28 cellular contexts compared by ENCODE assay signal in genomic region chrX:151419748-151420147, GRCh38.
"Had no signal": no experiment of that assay in that cellular context is flagged by ENCODE, and none has a peak within 500 bp of the region (broad histone marks: within the 10 kb centered on the region; RNA-seq: fewer than 3 reads in every experiment).

No MANE protein-coding gene starts in this region.

- H3K27me3 ChIP-seq: adrenal gland, ascending aorta, colonic mucosa, gastrocnemius medialis, left lung, suprapubic skin, tibial artery had no signal

- H3K4me3 ChIP-seq: adrenal gland, ascending aorta, colonic mucosa, gastrocnemius medialis, left lung, lower lobe of right lung, suprapubic skin, tibial artery had no signal

- H3K9ac ChIP-seq: parathyroid adenoma had no signal

- H3K36me3 ChIP-seq: adrenal gland, ascending aorta, colonic mucosa, gastrocnemius medialis, left lung, lower lobe of right lung, suprapubic skin, tibial artery had no signal

- H3K36me3 Mint-ChIP-seq: activated naive CD8-positive, alpha-beta T cell treated with anti-CD3 and anti-CD28 coated beads for 36 hours had no signal

- H2AFZ ChIP-seq: parathyroid adenoma had no signal

- H3K79me2 ChIP-seq: parathyroid adenoma had no signal

- H3K9me3 ChIP-seq: adrenal gland, ascending aorta, colonic mucosa, gastrocnemius medialis, left lung, lower lobe of right lung, suprapubic skin, tibial artery had no signal

- H3K4me1 ChIP-seq: adrenal gland, ascending aorta, colonic mucosa, gastrocnemius medialis, left lung, lower lobe of right lung, parathyroid adenoma, suprapubic skin, tibial artery had no signal

- ATAC-seq: activated CD8-positive, alpha-beta memory T cell treated with anti-CD3 and anti-CD28 coated beads, Interleukin-2, amount 10 ng/mL, durations not matched to agents 7 days and 5 days; activated CD8-positive, alpha-beta T cell treated with anti-CD3 and anti-CD28 coated beads, Interleukin-2, amount 10 ng/mL, durations not matched to agents 7 days and 5 days; activated T-cell treated with anti-CD3 and anti-CD28 coated beads, Interleukin-2, amount 50 U/mL, for 72 hours; gastrocnemius medialis; left lung; lower lobe of right lung; naive thymus-derived CD8-positive, alpha-beta T cell; right cardiac atrium had no signal

- H3K4me3 Mint-ChIP-seq: activated CD8-positive, alpha-beta memory T cell treated with anti-CD3 and anti-CD28 coated beads, Interleukin-2, amount 10 ng/mL, durations not matched to agents 7 days and 5 days; activated CD8-positive, alpha-beta T cell treated with anti-CD3 and anti-CD28 coated beads, Interleukin-2, amount 10 ng/mL, durations not matched to agents 7 days and 5 days; activated naive CD8-positive, alpha-beta T cell treated with anti-CD3 and anti-CD28 coated beads for 36 hours; activated T-cell treated with anti-CD3 and anti-CD28 coated beads, Interleukin-2, amount 50 U/mL, for 72 hours; naive thymus-derived CD8-positive, alpha-beta T cell; neural crest cell had no signal

- DNase-seq: activated CD8-positive, alpha-beta memory T cell treated with anti-CD3 and anti-CD28 coated beads, Interleukin-2, amount 10 ng/mL, durations not matched to agents 7 days and 5 days; activated CD8-positive, alpha-beta T cell treated with anti-CD3 and anti-CD28 coated beads, Interleukin-2, amount 10 ng/mL, durations not matched to agents 7 days and 5 days; activated naive CD4-positive, alpha-beta T cell treated with Interleukin-2 at 50 U/mL for 16 hours; activated naive CD8-positive, alpha-beta T cell treated with anti-CD3 and anti-CD28 coated beads for 36 hours; activated T-cell treated with anti-CD3 and anti-CD28 coated beads for 4 hours; activated T-cell treated with anti-CD3 and anti-CD28 coated beads, Interleukin-2, amount 50 U/mL, for 72 hours; adrenal gland; colonic mucosa; dorsolateral prefrontal cortex; effector memory CD4-positive, alpha-beta T cell; erythroblast; gastrocnemius medialis; glutamatergic neuron; left lung; lower lobe of right lung; mesenchymal stem cell; naive thymus-derived CD8-positive, alpha-beta T cell; occipital lobe; right cardiac atrium; stimulated activated CD4-positive, alpha-beta T cell treated with anti-CD3 and anti-CD28 coated beads, Interleukin-15, amount 100 ng/mL, for 24 hours; stimulated activated CD4-positive, alpha-beta T cell treated with anti-CD3 and anti-CD28 coated beads, Interleukin-2, amount 100 ng/mL, for 24 hours; stimulated activated naive CD4-positive, alpha-beta T cell; T-helper 2 cell; tibial artery had no signal

- H3K27ac Mint-ChIP-seq: activated CD8-positive, alpha-beta T cell treated with anti-CD3 and anti-CD28 coated beads, Interleukin-2, amount 10 ng/mL, durations not matched to agents 7 days and 5 days; activated naive CD8-positive, alpha-beta T cell treated with anti-CD3 and anti-CD28 coated beads for 36 hours; activated T-cell treated with anti-CD3 and anti-CD28 coated beads, Interleukin-2, amount 50 U/mL, for 72 hours; naive thymus-derived CD8-positive, alpha-beta T cell had no signal

- H3K9me3 Mint-ChIP-seq: activated naive CD8-positive, alpha-beta T cell treated with anti-CD3 and anti-CD28 coated beads for 36 hours; activated T-cell treated with anti-CD3 and anti-CD28 coated beads, Interleukin-2, amount 50 U/mL, for 72 hours; naive thymus-derived CD8-positive, alpha-beta T cell had no signal

- H3K27me3 Mint-ChIP-seq: activated CD8-positive, alpha-beta memory T cell treated with anti-CD3 and anti-CD28 coated beads, Interleukin-2, amount 10 ng/mL, durations not matched to agents 7 days and 5 days; activated naive CD8-positive, alpha-beta T cell treated with anti-CD3 and anti-CD28 coated beads for 36 hours; naive thymus-derived CD8-positive, alpha-beta T cell had no signal

- H3K27ac ChIP-seq: adrenal gland, ascending aorta, colonic mucosa, gastrocnemius medialis, left lung, lower lobe of right lung, parathyroid adenoma, suprapubic skin, tibial artery had no signal

- H3K4me1 Mint-ChIP-seq: activated CD8-positive, alpha-beta memory T cell treated with anti-CD3 and anti-CD28 coated beads, Interleukin-2, amount 10 ng/mL, durations not matched to agents 7 days and 5 days; naive thymus-derived CD8-positive, alpha-beta T cell had no signal
